Comparison of ENCODE assay signal across 1 cellular context in genomic region chr2:85377083-85377482, GRCh38.
TF ChIP-seq lines count a peak whose summit lies in the region.

No MANE protein-coding gene starts in this region.

TF ChIP-seq in H1, 55 proteins besides CTCF, POLR2A, EP300 and RAD21 (continued from another document):
- TF ChIP-seq E2F6 (IDR thresholded peaks at IDR 0.05) (no peak), CBX5 (IDR thresholded peaks at IDR 0.05; ENCODE audit: low read depth, low read length) (no peak), HDAC2 (IDR thresholded peaks at IDR 0.05; ENCODE audit: borderline replicate concordance in 1 of 2, low read depth in 2 of 2, low read length in 2 of 2) (no peak), KDM1A (IDR thresholded peaks at IDR 0.05; ENCODE audit: borderline replicate concordance, low read length) (no peak)
TF ChIP-seq in H1: peak in this region for 0.
